Comparison of ENCODE assay signal across 31 cellular contexts in genomic region chr7:889025-889390, GRCh38. TPM values are rescaled to one million over a fixed set of nuclear protein-coding genes. Genes with fewer than 3 reads are reported as not detected.
DNase-seq lines count a peak whose midpoint lies in the region; ATAC-seq and TF ChIP-seq lines count a peak whose summit lies in the region.
"Had no signal": no experiment of that assay in that cellular context is flagged by ENCODE, and none has a peak within 500 bp of the region (broad histone marks: within the 10 kb centered on the region; RNA-seq: fewer than 3 reads in every experiment).

No MANE protein-coding gene starts in this region.

- no peak overlapping the region for H2BK120ac ChIP-seq in mesendoderm (ENCODE audit: low read depth, low read length)

- peak overlapping the region; percentile 45 for H3K56ac ChIP-seq in mesendoderm (ENCODE audit: low read length)

- H3K9ac ChIP-seq in mesendoderm (ENCODE audit: low read length): peak overlapping the region; percentile 7
- H3K9ac ChIP-seq: GM23248 had no signal

- no peak overlapping the region for H4K5ac ChIP-seq in mesendoderm (ENCODE audit: low read length)

- H2AK5ac ChIP-seq in mesendoderm (ENCODE audit: low read length): no peak overlapping the region

- no peak overlapping the region for H4K8ac ChIP-seq in mesendoderm (ENCODE audit: low read depth, low read length)

- WGBS in right cardiac atrium: 88% methylated on average over 15 of the region's 15 CpGs
- WGBS in mesendoderm (ENCODE audit: extremely low coverage, insufficient coverage, low lambda C conversion rate): no CpG with 5 or more reads among the region's 15 CpGs

- H3K36me3 ChIP-seq in right atrium auricular region (peaks cover 66% of the 10 kb centered on the region), mesendoderm (ENCODE audit: control insufficient read depth, insufficient read depth, low read length) (peaks cover 9% of the 10 kb centered on the region)
- peaks cover 68% of the 10 kb centered on the region for H3K36me3 ChIP-seq in effector memory CD4-positive, alpha-beta T cell (ENCODE audit: control insufficient read depth, insufficient read depth, low read length)
- H3K36me3 ChIP-seq: SJCRH30 had no signal

- H2BK15ac ChIP-seq in mesendoderm (replicated peaks; ENCODE audit: low read depth): no peak overlapping the region

- peak overlapping the region; percentile 6 for H3K4me2 ChIP-seq in mesendoderm (ENCODE audit: low read length)
- H3K4me2 ChIP-seq: A549 had no signal

- H3K27ac ChIP-seq in right cardiac atrium (ENCODE audit: low read length) (no peak overlapping the region), right atrium auricular region (no peak overlapping the region), angular gyrus (ENCODE audit: low read depth, low read length) (peak overlapping the region; percentile 69), mesendoderm (ENCODE audit: low read depth, low read length) (no peak overlapping the region)
- no peak overlapping the region for H3K27ac ChIP-seq in effector memory CD4-positive, alpha-beta T cell (ENCODE audit: insufficient read depth, low read length, poor library complexity, severe bottlenecking)
- H3K27ac ChIP-seq: A549, breast epithelium, gastrocnemius medialis, GM23248, SJCRH30, thoracic aorta, vagina had no signal

- H3K9me3 ChIP-seq in right cardiac atrium (ENCODE audit: control insufficient read depth, low read length) (no peaks in the 10 kb centered on the region), right atrium auricular region (no peaks in the 10 kb centered on the region)
- H3K9me3 ChIP-seq in effector memory CD4-positive, alpha-beta T cell (ENCODE audit: control insufficient read depth, low read length): no peaks in the 10 kb centered on the region
- H3K9me3 ChIP-seq: A549, breast epithelium, gastrocnemius medialis, MG63, SJCRH30, thoracic aorta, vagina had no signal

- H3K4me1 ChIP-seq in right cardiac atrium (ENCODE audit: control insufficient read depth, insufficient read depth, low read length) (peaks cover 6% of the 10 kb centered on the region), right atrium auricular region (peaks cover 0 to 34% of the 10 kb centered on the region in 2 donors), mesendoderm (ENCODE audit: control insufficient read depth, low read depth, low read length) (no peaks in the 10 kb centered on the region)
- no peaks in the 10 kb centered on the region for H3K4me1 ChIP-seq in effector memory CD4-positive, alpha-beta T cell (ENCODE audit: control insufficient read depth, insufficient read depth, low read length, poor library complexity, severe bottlenecking)
- H3K4me1 ChIP-seq: A549, SJCRH30 had no signal

- H3K18ac ChIP-seq in mesendoderm (ENCODE audit: low read length): no peak overlapping the region

- peak in 2 of 3 donors; percentile 47 to 60 for DNase-seq in right cardiac atrium
- no peak for DNase-seq in right atrium auricular region (ENCODE audit: low spot score)
- no peak for DNase-seq in mesendoderm
- no peak for DNase-seq in C1 segment of cervical spinal cord (lab: John Stamatoyannopoulos, UW)
- DNase-seq in effector memory CD4-positive, alpha-beta T cell: no peak
- no peak for DNase-seq in stimulated activated CD4-positive, alpha-beta T cell treated with anti-CD3 and anti-CD28 coated beads, Interleukin-15, amount 100 ng/mL, for 24 hours
- no peak for DNase-seq in NCI-H2171 treated with DMSO at 0.1 percent for 48 hours (lab: John Stamatoyannopoulos, UW)
- DNase-seq: activated B cell treated with CpG ODN at 0.5 μM for 24 hours; activated CD4-positive, alpha-beta T cell treated with anti-CD3 and anti-CD28 coated beads, Interleukin-2, amount 50 U/mL, for 4 hours; activated naive CD4-positive, alpha-beta T cell treated with anti-CD3 and anti-CD28 coated beads, Interleukin-2, amount 10 ng/mL, durations not matched to agents 7 days and 5 days; activated T-cell treated with anti-CD3 and anti-CD28 coated beads, Interleukin-2, amount 50 U/mL, for 72 hours; AML-193; CD8-positive, alpha-beta memory T cell; gastrocnemius medialis; GM23248; hippocampal formation; KBM-7; MG63; NCI-H1105 treated with DMSO at 0.1 percent for 48 hours; NCI-H1930; NCI-H2227 treated with DMSO at 0.1 percent for 48 hours; NCI-H69; SJCRH30; stimulated activated CD4-positive, alpha-beta T cell treated with anti-CD3 and anti-CD28 coated beads, Interleukin-4, amount 100 ng/mL, for 1 hour; stimulated activated naive CD4-positive, alpha-beta T cell had no signal

- intact Hi-C loops in right cardiac atrium (cut with DNase I): no loop called here

- no peak for TF ChIP-seq CTCF in right atrium auricular region (IDR thresholded peaks at IDR 0.05)

- no peak overlapping the region for H3K4ac ChIP-seq in mesendoderm (ENCODE audit: low read depth, low read length)

- no peak overlapping the region for H3K4me3 ChIP-seq in right cardiac atrium (ENCODE audit: low read length)
- no peak overlapping the region for H3K4me3 ChIP-seq in right atrium auricular region
- no peak overlapping the region for H3K4me3 ChIP-seq in mesendoderm (ENCODE audit: low read length)
- H3K4me3 ChIP-seq in effector memory CD4-positive, alpha-beta T cell (ENCODE audit: insufficient read depth, low read depth, low read length, poor library complexity, severe bottlenecking): no peak overlapping the region
- H3K4me3 ChIP-seq: A549, breast epithelium, gastrocnemius medialis, GM23248, MG63, SJCRH30, thoracic aorta, vagina had no signal

- peak overlapping the region; percentile 45 for H3K23ac ChIP-seq in mesendoderm (ENCODE audit: low read length)

- H3K79me1 ChIP-seq in mesendoderm (ENCODE audit: low read length): peaks cover 35% of the 10 kb centered on the region

- H3K79me2 ChIP-seq in mesendoderm (ENCODE audit: control insufficient read depth, insufficient read depth, low read length): peaks cover 45% of the 10 kb centered on the region

- H3K27me3 ChIP-seq in right cardiac atrium (ENCODE audit: control insufficient read depth, insufficient read depth): no peaks in the 10 kb centered on the region
- H3K27me3 ChIP-seq in right atrium auricular region: no peaks in the 10 kb centered on the region
- no peaks in the 10 kb centered on the region for H3K27me3 ChIP-seq in mesendoderm (ENCODE audit: insufficient read depth, low read length, poor library complexity)
- H3K27me3 ChIP-seq in effector memory CD4-positive, alpha-beta T cell (replicated peaks; ENCODE audit: control insufficient read depth, insufficient read depth, low read length, poor library complexity, severe bottlenecking): no peaks in the 10 kb centered on the region
- H3K27me3 ChIP-seq: breast epithelium, gastrocnemius medialis, MG63, SJCRH30, vagina had no signal

- no peak overlapping the region for H2BK5ac ChIP-seq in mesendoderm (ENCODE audit: low read length)

- ATAC-seq in right cardiac atrium: no peak
- ATAC-seq: A549; activated T-cell treated with anti-CD3 and anti-CD28 coated beads, Interleukin-2, amount 50 U/mL, for 72 hours; gastrocnemius medialis; Panc1 had no signal

RNA-seq across cellular contexts. Expression of gene GET4, which starts 12.7 kb away (rescaled TPM):
- 10 to 100 TPM; 20.1 to 23.6 (median 22.2) TPM for total RNA-seq in right cardiac atrium
- 22.2 TPM for polyA plus RNA-seq in right cardiac atrium
- 10 to 100 TPM; 16.1 to 19.7 TPM for total RNA-seq in right atrium auricular region
- 35.9 TPM for polyA plus RNA-seq in mesendoderm (2013, experiment 1 of 2)
- 35.8 TPM for polyA plus RNA-seq in mesendoderm (2013, experiment 2 of 2)

RNA-seq across cellular contexts. Expression of gene SUN1, which starts 56.7 kb away (rescaled TPM):
- 100 to 1,000 TPM; 139 to 163 (median 147) TPM for total RNA-seq in right cardiac atrium
- polyA plus RNA-seq in right cardiac atrium: 86.9 TPM
- 10 to 100 TPM; 84.4 to 97.5 TPM for total RNA-seq in right atrium auricular region
- polyA plus RNA-seq in mesendoderm (2013, experiment 1 of 2): 47.7 TPM
- polyA plus RNA-seq in mesendoderm (2013, experiment 2 of 2): 47.9 TPM

Comparison
In these comparisons a context has a peak if more than half of its experiments do, and no peak if none do; other contexts are left out.
1. DNase-seq: peak in right cardiac atrium (2 of 3); none in right atrium auricular region (single experiment), mesendoderm (single experiment), C1 segment of cervical spinal cord (0 of 14), effector memory CD4-positive, alpha-beta T cell (0 of 3), stimulated activated CD4-positive, alpha-beta T cell treated with anti-CD3 and anti-CD28 coated beads, Interleukin-15, amount 100 ng/mL, for 24 hours (single experiment) and NCI-H2171 treated with DMSO at 0.1 percent for 48 hours (single experiment).